19 cellular contexts compared by ENCODE assay signal in the genomic region with DNA sequence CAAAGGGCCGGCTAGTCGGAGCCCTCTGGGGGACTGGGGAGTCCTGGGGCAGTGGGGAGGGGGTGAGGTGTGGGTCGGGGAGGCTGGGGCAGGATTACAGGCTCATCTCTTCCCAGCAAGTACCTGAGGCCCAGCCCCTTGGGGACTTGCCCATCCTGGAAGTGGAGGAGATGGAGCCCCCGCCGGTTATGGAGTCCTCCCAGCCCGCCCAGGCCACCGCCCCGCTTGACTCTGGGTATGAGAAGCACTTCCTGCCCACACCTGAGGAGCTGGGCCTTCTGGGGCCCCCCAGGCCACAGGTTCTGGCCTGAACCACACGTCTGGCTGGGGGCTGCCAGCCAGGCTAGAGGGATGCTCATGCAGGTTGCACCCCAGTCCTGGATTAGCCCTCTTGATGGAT. TPM values are rescaled to one million over a fixed set of nuclear protein-coding genes. Genes with fewer than 3 reads are reported as not detected.
"Had no signal": no experiment of that assay in that cellular context is flagged by ENCODE, and none has a peak within 500 bp of the region (broad histone marks: within the 10 kb centered on the region; RNA-seq: fewer than 3 reads in every experiment).

No MANE protein-coding gene starts in this region.

- H3K36me3 ChIP-seq: gastrocnemius medialis, neutrophil had no signal

- H3K4me1 ChIP-seq: gastrocnemius medialis, psoas muscle, right lobe of liver had no signal

- H3K4me1 Mint-ChIP-seq: nephron progenitor cell; stimulated activated memory B cell treated with anti-CD40 and anti-IgM and Interleukin-4, amounts not matched to agents 10 μg/mL and 1 μg/mL and 100 μg/mL, for 72 hours had no signal

- ATAC-seq: gastrocnemius medialis; heart right ventricle; psoas muscle; stimulated activated memory B cell treated with anti-CD40 and anti-IgM and Interleukin-4, amounts not matched to agents 10 μg/mL and 1 μg/mL and 100 μg/mL, for 72 hours had no signal

- H3K27me3 ChIP-seq: right lobe of liver had no signal

- H3K27ac Mint-ChIP-seq: nephron progenitor cell; stimulated activated memory B cell treated with anti-CD40 and anti-IgM and Interleukin-4, amounts not matched to agents 10 μg/mL and 1 μg/mL and 100 μg/mL, for 72 hours had no signal

- H3K27ac ChIP-seq: epithelial cell of prostate, esophagus muscularis mucosa, gastrocnemius medialis, heart right ventricle, neutrophil, psoas muscle, right lobe of liver had no signal

- H3K9me3 ChIP-seq: gastrocnemius medialis, neutrophil, psoas muscle, right lobe of liver had no signal

- H3K4me3 ChIP-seq: esophagus muscularis mucosa, gastrocnemius medialis, heart right ventricle, psoas muscle, right lobe of liver had no signal

- H3K4me3 Mint-ChIP-seq: naive B cell; nephron progenitor cell; stimulated activated memory B cell treated with anti-CD40 and anti-IgM and Interleukin-4, amounts not matched to agents 10 μg/mL and 1 μg/mL and 100 μg/mL, for 72 hours had no signal

- H3K9me3 Mint-ChIP-seq: nephron progenitor cell; stimulated activated memory B cell treated with anti-CD40 and anti-IgM and Interleukin-4, amounts not matched to agents 10 μg/mL and 1 μg/mL and 100 μg/mL, for 72 hours had no signal

- DNase-seq: effector memory CD4-positive, alpha-beta T cell; gastrocnemius medialis; heart right ventricle; hypothalamus; kidney glomerular epithelial cell; mesendoderm; naive B cell; nephron progenitor cell; psoas muscle; retina; right lobe of liver; stimulated activated CD4-positive, alpha-beta T cell treated with anti-CD3 and anti-CD28 coated beads, Interleukin-4, amount 100 ng/mL, for 1 hour; stimulated activated CD8-positive, alpha-beta memory T cell treated with anti-CD3 and anti-CD28 coated beads, Interleukin-4, amount 100 ng/mL, for 48 hours; trophoblast cell had no signal

RNA-seq across cellular contexts. Expression of a gene that starts 24.0 kb away (rescaled TPM):
- polyA plus RNA-seq: heart right ventricle, liver, psoas muscle had no signal

RNA-seq across cellular contexts. Expression of a gene that starts 33.6 kb away (rescaled TPM):
- polyA plus RNA-seq: heart right ventricle, liver, psoas muscle had no signal
